In the genomic region with DNA sequence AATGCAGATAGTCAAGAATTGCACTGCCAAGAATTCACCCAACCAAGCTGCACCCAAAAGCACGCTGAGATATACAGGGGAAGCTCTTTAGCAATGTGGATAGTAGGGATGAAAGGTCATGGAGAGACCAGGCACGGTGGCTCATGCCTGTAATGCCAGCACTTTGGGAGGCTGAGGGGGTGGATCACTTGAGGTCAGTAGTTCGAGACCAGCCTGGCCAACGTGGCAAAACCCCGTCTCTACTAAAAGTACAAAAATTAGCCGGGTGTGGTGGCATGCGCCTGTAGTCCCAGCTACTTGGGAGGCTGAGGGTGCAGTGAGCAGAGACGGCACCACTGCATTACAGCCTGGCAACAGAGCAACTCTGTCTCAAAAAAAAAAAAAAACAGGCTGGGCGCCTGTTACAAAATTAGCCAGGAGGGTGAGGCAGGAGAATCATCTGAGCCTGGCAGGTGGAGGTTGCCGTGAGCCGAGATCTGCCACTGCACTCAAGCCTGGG, we compare ENCODE assay signal across 3 cellular contexts. TPM values are rescaled to one million over a fixed set of nuclear protein-coding genes. Genes with fewer than 3 reads are reported as not detected.
"Had no signal": no experiment of that assay in that cellular context is flagged by ENCODE, and none has a peak within 500 bp of the region (broad histone marks: within the 10 kb centered on the region; RNA-seq: fewer than 3 reads in every experiment).

No MANE protein-coding gene starts in this region.

RNA-seq across cellular contexts. Expression of a gene that starts 35.3 kb away (rescaled TPM):
- total RNA-seq: cardiac septum, dermis microvascular lymphatic vessel endothelial cell had no signal
- polyA plus RNA-seq: keratinocyte had no signal
